8 cellular contexts compared by ENCODE assay signal in genomic region chr10:117537436-117537903, GRCh38. TPM values are rescaled to one million over a fixed set of nuclear protein-coding genes. Genes with fewer than 3 reads are reported as not detected.
DNase-seq lines count a peak whose midpoint lies in the region; ATAC-seq, FAIRE-seq and TF ChIP-seq lines count a peak whose summit lies in the region.

No MANE protein-coding gene starts in this region.

- no peak for TF ChIP-seq POLR2A in H54 (IDR thresholded peaks at IDR 0.05; ENCODE audit: low read depth, low read length)

- ATAC-seq in mucosa of descending colon (peak; percentile 60), GM19328 (IDR thresholded peaks at IDR 0.05; ENCODE audit: unreplicated experiment) (no peak)

- H3K36me3 ChIP-seq in mucosa of descending colon (ENCODE audit: low read depth), result no peaks in the 10 kb centered on the region

- H3K4me3 ChIP-seq in mucosa of descending colon, result no peak overlapping the region

- peak; percentile 27 for TF ChIP-seq CTCF in mucosa of descending colon (IDR thresholded peaks at IDR 0.05)

- peak; percentile 40 for DNase-seq in ELF-1 (ENCODE audit: low read depth, low spot score)
- DNase-seq in HuH-7.5 (ENCODE audit: low spot score), result peak; percentile 79
- peak; percentile 78 for DNase-seq in ecto neural progenitor cell (ENCODE audit: low spot score)
- DNase-seq in mucosa of descending colon, result no peak
- DNase-seq in NCI-H2029 treated with DMSO at 0.1 percent for 48 hours (lab: John Stamatoyannopoulos, UW), result no peak
- DNase-seq in mesenteric fat pad (ENCODE audit: low spot score), result no peak
- no peak for DNase-seq in H54 (ENCODE audit: insufficient read length, low spot score)

- FAIRE-seq in H54 (lab: Jason Lieb, UNC), result no peak

- no peaks in the 10 kb centered on the region for H3K9me3 ChIP-seq in mucosa of descending colon

- peaks cover 7% of the 10 kb centered on the region for H3K4me1 ChIP-seq in mucosa of descending colon (ENCODE audit: low read depth)

- intact Hi-C loops in mucosa of descending colon (cut with DNase I, micrococcal nuclease), result loop anchor here in 1 of 2 donors (10.0 kb wide), 1 partner anchor 707 kb away; no protein-coding TSS in a partner anchor

RNA-seq across cellular contexts. Expression of gene EMX2, which starts 5.1 kb away (rescaled TPM):
- total RNA-seq in mucosa of descending colon (not detected), mesenteric fat pad (2.4 TPM)

Comparison
In these comparisons a context has a peak if more than half of its experiments do, and no peak if none do; other contexts are left out.
1. DNase-seq: peak in ELF-1 (single experiment), HuH-7.5 (single experiment) and ecto neural progenitor cell (single experiment); none in mucosa of descending colon (0 of 3), NCI-H2029 treated with DMSO at 0.1 percent for 48 hours (single experiment), mesenteric fat pad (single experiment) and H54 (single experiment).